Comparison of ENCODE assay signal across 13 cellular contexts in the genomic region with DNA sequence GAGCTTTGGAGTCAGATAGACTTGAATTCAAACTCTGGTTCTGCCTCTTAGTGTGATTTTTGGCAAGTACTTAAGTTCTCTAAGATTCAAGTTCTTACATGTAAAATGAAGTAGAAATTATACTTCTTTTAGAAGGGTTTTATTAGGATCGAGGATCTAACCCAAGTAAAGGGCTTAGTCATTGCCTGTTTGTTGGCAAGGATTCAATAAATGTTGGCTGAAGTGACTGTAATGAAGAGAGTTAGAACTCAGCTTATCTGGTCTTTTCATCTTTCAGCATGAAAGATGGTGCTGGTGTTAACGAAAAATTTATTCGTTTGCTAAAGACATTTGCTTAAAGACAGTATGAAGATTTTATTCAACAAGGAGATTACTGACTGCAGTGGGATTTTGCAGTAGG.
DNase-seq lines count a peak whose midpoint lies in the region; ATAC-seq lines count a peak whose summit lies in the region.
"Had no signal": no experiment of that assay in that cellular context is flagged by ENCODE, and none has a peak within 500 bp of the region (broad histone marks: within the 10 kb centered on the region; RNA-seq: fewer than 3 reads in every experiment).

No MANE protein-coding gene starts in this region.

- ATAC-seq in stimulated activated naive B cell treated with anti-CD40 and anti-IgM and Interleukin-4, amounts not matched to agents 10 μg/mL and 1 μg/mL and 100 μg/mL, for 72 hours (replicated peaks): no peak
- ATAC-seq: upper lobe of right lung had no signal

- H3K4me3 Mint-ChIP-seq in stimulated activated naive B cell treated with anti-CD40 and anti-IgM and Interleukin-4, amounts not matched to agents 10 μg/mL and 1 μg/mL and 100 μg/mL, for 72 hours: no peak overlapping the region
- H3K4me3 Mint-ChIP-seq: activated T-cell treated with anti-CD3 and anti-CD28 coated beads, Interleukin-2, amount 50 U/mL, for 24 hours had no signal

- H3K36me3 Mint-ChIP-seq in stimulated activated naive B cell treated with anti-CD40 and anti-IgM and Interleukin-4, amounts not matched to agents 10 μg/mL and 1 μg/mL and 100 μg/mL, for 72 hours: no peaks in the 10 kb centered on the region

- H3K4me1 Mint-ChIP-seq in stimulated activated naive B cell treated with anti-CD40 and anti-IgM and Interleukin-4, amounts not matched to agents 10 μg/mL and 1 μg/mL and 100 μg/mL, for 72 hours: no peaks in the 10 kb centered on the region

- no peaks in the 10 kb centered on the region for H3K27me3 Mint-ChIP-seq in stimulated activated naive B cell treated with anti-CD40 and anti-IgM and Interleukin-4, amounts not matched to agents 10 μg/mL and 1 μg/mL and 100 μg/mL, for 72 hours

- H3K27ac ChIP-seq in substantia nigra (ENCODE audit: low read depth, low read length, poor library complexity, severe bottlenecking): no peak overlapping the region
- H3K27ac ChIP-seq: upper lobe of right lung had no signal

- DNase-seq in NCI-H345 (lab: John Stamatoyannopoulos, UW): peak; percentile 1
- no peak for DNase-seq in NCI-H345 treated with DMSO at 0.1 percent for 48 hours (lab: John Stamatoyannopoulos, UW; ENCODE audit: unreplicated experiment)
- DNase-seq in NCI-H446 (lab: John Stamatoyannopoulos, UW): peak; percentile 48 to 87
- DNase-seq in fibroblast of gingiva (ENCODE audit: low read depth): peak; percentile 27
- DNase-seq in stimulated activated naive B cell treated with anti-CD40 and anti-IgM and Interleukin-4, amounts not matched to agents 10 μg/mL and 1 μg/mL and 100 μg/mL, for 72 hours: no peak
- DNase-seq in substantia nigra (lab: John Stamatoyannopoulos, UW): no peak
- DNase-seq in NCI-H2107 treated with DMSO at 0.1 percent for 48 hours (lab: John Stamatoyannopoulos, UW; ENCODE audit: unreplicated experiment): no peak
- no peak for DNase-seq in RPMI8226
- DNase-seq: activated T-cell treated with anti-CD3 and anti-CD28 coated beads, Interleukin-2, amount 50 U/mL, for 24 hours; caudate nucleus; midbrain; sigmoid colon; upper lobe of right lung had no signal

- no peaks in the 10 kb centered on the region for H3K9me3 Mint-ChIP-seq in stimulated activated naive B cell treated with anti-CD40 and anti-IgM and Interleukin-4, amounts not matched to agents 10 μg/mL and 1 μg/mL and 100 μg/mL, for 72 hours
- H3K9me3 Mint-ChIP-seq: activated T-cell treated with anti-CD3 and anti-CD28 coated beads, Interleukin-2, amount 50 U/mL, for 24 hours had no signal

- H3K27ac Mint-ChIP-seq in stimulated activated naive B cell treated with anti-CD40 and anti-IgM and Interleukin-4, amounts not matched to agents 10 μg/mL and 1 μg/mL and 100 μg/mL, for 72 hours: peak overlapping the region; percentile 1
- H3K27ac Mint-ChIP-seq: activated T-cell treated with anti-CD3 and anti-CD28 coated beads, Interleukin-2, amount 50 U/mL, for 24 hours had no signal

Comparison
In these comparisons a context has a peak if more than half of its experiments do, and no peak if none do; other contexts are left out.
1. DNase-seq: peak in NCI-H345 (single experiment), NCI-H446 (2 of 2) and fibroblast of gingiva (single experiment); none in NCI-H345 treated with DMSO at 0.1 percent for 48 hours (single experiment), stimulated activated naive B cell treated with anti-CD40 and anti-IgM and Interleukin-4, amounts not matched to agents 10 μg/mL and 1 μg/mL and 100 μg/mL, for 72 hours (single experiment), substantia nigra (0 of 49), NCI-H2107 treated with DMSO at 0.1 percent for 48 hours (single experiment) and RPMI8226 (single experiment).